ENCODE assay signal across 11 cellular contexts in genomic region chr20:51128198-51128597, GRCh38.
A peak's percentile ranks its signal among the peaks of the same experiment; 100 is the strongest.
DNase-seq lines count a peak whose midpoint lies in the region; ATAC-seq and TF ChIP-seq lines count a peak whose summit lies in the region.
"Had no signal": no experiment of that assay in that cellular context is flagged by ENCODE, and none has a peak within 500 bp of the region (broad histone marks: within the 10 kb centered on the region; RNA-seq: fewer than 3 reads in every experiment).

No MANE protein-coding gene starts in this region.

- no peak for TF ChIP-seq EP300 in suprapubic skin (IDR thresholded peaks at IDR 0.05)

- H3K36me3 ChIP-seq in effector memory CD4-positive, alpha-beta T cell (ENCODE audit: control insufficient read depth, insufficient read depth, low read length) = no peaks in the 10 kb centered on the region
- no peaks in the 10 kb centered on the region for H3K36me3 ChIP-seq in suprapubic skin
- H3K36me3 ChIP-seq: adrenal gland had no signal

- no peaks in the 10 kb centered on the region for H3K27me3 ChIP-seq in effector memory CD4-positive, alpha-beta T cell (replicated peaks; ENCODE audit: control insufficient read depth, insufficient read depth, low read length, poor library complexity, severe bottlenecking)
- H3K27me3 ChIP-seq in suprapubic skin = no peaks in the 10 kb centered on the region
- H3K27me3 ChIP-seq: adrenal gland had no signal

- H3K9me3 ChIP-seq in effector memory CD4-positive, alpha-beta T cell (ENCODE audit: control insufficient read depth, low read length) = no peaks in the 10 kb centered on the region
- no peaks in the 10 kb centered on the region for H3K9me3 ChIP-seq in suprapubic skin
- H3K9me3 ChIP-seq: adrenal gland had no signal

- 69% methylated on average over 4 of the region's 4 CpGs for WGBS in suprapubic skin

- no peak for TF ChIP-seq POLR2A in suprapubic skin (IDR thresholded peaks at IDR 0.05)

- H3K27ac ChIP-seq in effector memory CD4-positive, alpha-beta T cell (ENCODE audit: insufficient read depth, low read length, poor library complexity, severe bottlenecking) = no peak overlapping the region
- no peak overlapping the region for H3K27ac ChIP-seq in suprapubic skin

- TF ChIP-seq CTCF in suprapubic skin (IDR thresholded peaks at IDR 0.05) = no peak

- H3K9me3 Mint-ChIP-seq in activated CD8-positive, alpha-beta memory T cell treated with anti-CD3 and anti-CD28 coated beads, Interleukin-2, amount 10 ng/mL, durations not matched to agents 7 days and 5 days (ENCODE audit: low read depth) = no peaks in the 10 kb centered on the region
- H3K9me3 Mint-ChIP-seq in central memory CD8-positive, alpha-beta T cell = no peaks in the 10 kb centered on the region
- H3K9me3 Mint-ChIP-seq: mesothelial cell of epicardium had no signal

- H3K27me3 Mint-ChIP-seq in activated CD8-positive, alpha-beta memory T cell treated with anti-CD3 and anti-CD28 coated beads, Interleukin-2, amount 10 ng/mL, durations not matched to agents 7 days and 5 days = peaks cover 27% of the 10 kb centered on the region
- peaks cover 26% of the 10 kb centered on the region for H3K27me3 Mint-ChIP-seq in central memory CD8-positive, alpha-beta T cell

- CTCF ChIA-PET in activated CD8-positive, alpha-beta memory T cell treated with anti-CD3 and anti-CD28 coated beads, Interleukin-2, amount 10 ng/mL, durations not matched to agents 7 days and 5 days (lab: Charles Lee) = interaction anchor here (1.2 to 1.7 kb wide), 3 partner anchors 140 to 383 kb away, joined by 3 read pairs; no protein-coding TSS in a partner anchor

- peaks cover 24% of the 10 kb centered on the region for H3K4me1 Mint-ChIP-seq in activated CD8-positive, alpha-beta memory T cell treated with anti-CD3 and anti-CD28 coated beads, Interleukin-2, amount 10 ng/mL, durations not matched to agents 7 days and 5 days
- peaks cover 6% of the 10 kb centered on the region for H3K4me1 Mint-ChIP-seq in central memory CD8-positive, alpha-beta T cell

- no peak overlapping the region for H3K4me3 ChIP-seq in effector memory CD4-positive, alpha-beta T cell (ENCODE audit: insufficient read depth, low read depth, low read length, poor library complexity, severe bottlenecking)
- no peak overlapping the region for H3K4me3 ChIP-seq in suprapubic skin
- H3K4me3 ChIP-seq: adrenal gland had no signal

- H3K4me3 Mint-ChIP-seq in activated CD8-positive, alpha-beta memory T cell treated with anti-CD3 and anti-CD28 coated beads, Interleukin-2, amount 10 ng/mL, durations not matched to agents 7 days and 5 days = no peak overlapping the region
- H3K4me3 Mint-ChIP-seq in central memory CD8-positive, alpha-beta T cell = no peak overlapping the region
- H3K4me3 Mint-ChIP-seq: mesothelial cell of epicardium had no signal

- ATAC-seq in activated CD8-positive, alpha-beta memory T cell treated with anti-CD3 and anti-CD28 coated beads, Interleukin-2, amount 10 ng/mL, durations not matched to agents 7 days and 5 days = peak; percentile 83
- ATAC-seq in HG03575 (IDR thresholded peaks at IDR 0.05; ENCODE audit: extremely low read depth, insufficient number of reproducible peaks, low FRiP score, unreplicated experiment) (peak; percentile 67), GM18498 (IDR thresholded peaks at IDR 0.05; ENCODE audit: unreplicated experiment) (no peak)
- peak; percentile 19 for ATAC-seq in central memory CD8-positive, alpha-beta T cell (replicated peaks; ENCODE audit: extremely low read depth, poor library complexity, severe bottlenecking)

- no peaks in the 10 kb centered on the region for H3K4me1 ChIP-seq in effector memory CD4-positive, alpha-beta T cell (ENCODE audit: control insufficient read depth, insufficient read depth, low read length, poor library complexity, severe bottlenecking)
- no peaks in the 10 kb centered on the region for H3K4me1 ChIP-seq in suprapubic skin
- H3K4me1 ChIP-seq: adrenal gland had no signal

- no peaks in the 10 kb centered on the region for H3K36me3 Mint-ChIP-seq in activated CD8-positive, alpha-beta memory T cell treated with anti-CD3 and anti-CD28 coated beads, Interleukin-2, amount 10 ng/mL, durations not matched to agents 7 days and 5 days
- no peaks in the 10 kb centered on the region for H3K36me3 Mint-ChIP-seq in central memory CD8-positive, alpha-beta T cell (ENCODE audit: insufficient read depth)
- H3K36me3 Mint-ChIP-seq: mesothelial cell of epicardium had no signal

- H3K27ac Mint-ChIP-seq in activated CD8-positive, alpha-beta memory T cell treated with anti-CD3 and anti-CD28 coated beads, Interleukin-2, amount 10 ng/mL, durations not matched to agents 7 days and 5 days = peak overlapping the region; percentile 30
- peak overlapping the region; percentile 26 for H3K27ac Mint-ChIP-seq in central memory CD8-positive, alpha-beta T cell (ENCODE audit: low read depth)
- H3K27ac Mint-ChIP-seq: mesothelial cell of epicardium had no signal

- DNase-seq in activated CD8-positive, alpha-beta memory T cell treated with anti-CD3 and anti-CD28 coated beads, Interleukin-2, amount 10 ng/mL, durations not matched to agents 7 days and 5 days = peak; percentile 64
- DNase-seq in activated CD8-positive, alpha-beta memory T cell treated with anti-CD3 and anti-CD28 coated beads, Interleukin-2, amount 50 U/mL, for 48 hours = no peak
- DNase-seq in central memory CD8-positive, alpha-beta T cell (ENCODE audit: low spot score in 2 of 2) = no peak
- peak; percentile 33 for DNase-seq in stimulated activated CD8-positive, alpha-beta memory T cell treated with anti-CD3 and anti-CD28 coated beads, Interleukin-4, amount 100 ng/mL, for 48 hours
- no peak for DNase-seq in effector memory CD4-positive, alpha-beta T cell
- no peak for DNase-seq in suprapubic skin (ENCODE audit: low spot score in 2 of 2)
- DNase-seq: Kasumi-1 had no signal

Comparison
In these comparisons a context has a peak if more than half of its experiments do, and no peak if none do; other contexts are left out.
1. DNase-seq: peak in activated CD8-positive, alpha-beta memory T cell treated with anti-CD3 and anti-CD28 coated beads, Interleukin-2, amount 10 ng/mL, durations not matched to agents 7 days and 5 days (single experiment) and stimulated activated CD8-positive, alpha-beta memory T cell treated with anti-CD3 and anti-CD28 coated beads, Interleukin-4, amount 100 ng/mL, for 48 hours (single experiment); none in activated CD8-positive, alpha-beta memory T cell treated with anti-CD3 and anti-CD28 coated beads, Interleukin-2, amount 50 U/mL, for 48 hours (single experiment), central memory CD8-positive, alpha-beta T cell (0 of 2), effector memory CD4-positive, alpha-beta T cell (0 of 3) and suprapubic skin (0 of 2).